8 cellular contexts compared by ENCODE assay signal in the genomic region with DNA sequence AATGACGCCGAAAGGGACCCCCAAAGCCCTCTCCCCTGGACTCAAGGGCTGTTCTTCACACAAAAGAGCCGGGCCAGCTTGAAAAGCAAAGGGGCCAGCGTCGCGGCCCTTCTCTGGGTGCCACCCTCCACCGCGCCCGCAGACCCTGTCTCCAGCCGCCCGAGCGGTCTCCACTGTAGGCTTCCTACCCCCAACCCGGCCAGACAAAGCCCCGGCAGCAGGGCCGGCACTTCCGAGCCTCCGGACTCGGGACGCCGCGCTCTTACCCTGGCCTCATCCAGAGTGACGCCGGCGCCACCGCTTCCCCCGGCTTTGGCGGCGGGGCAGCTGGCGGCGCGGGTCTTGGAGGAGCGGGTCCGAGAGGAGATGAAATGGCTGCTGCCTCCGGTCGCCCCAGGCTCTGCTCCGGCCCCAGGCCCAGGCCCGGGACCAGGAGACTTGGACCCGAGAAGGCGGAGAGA. TPM values are rescaled to one million over a fixed set of nuclear protein-coding genes. Genes with fewer than 3 reads are reported as not detected.
DNase-seq lines count a peak whose midpoint lies in the region; ATAC-seq and TF ChIP-seq lines count a peak whose summit lies in the region.

No MANE protein-coding gene starts in this region.

- POLR2A ChIA-PET in PC-3 (lab: Charles Lee; ENCODE audit: unreplicated experiment): interaction anchor here (0.9 to 1.8 kb wide), 3 partner anchors 123 to 158 kb away, joined by 5 to 15 read pairs (median 13); a partner anchor contains a TSS

- H3K9me2 ChIP-seq in PC-3 (replicated peaks; ENCODE audit: low read length): no peaks in the 10 kb centered on the region

- ATAC-seq in HG02870 (IDR thresholded peaks at IDR 0.05; ENCODE audit: unreplicated experiment) (peak; percentile 22), PC-3 (peak; percentile 36)

- H3F3A ChIP-seq in PC-3 (ENCODE audit: low read length, unreplicated experiment): no peaks in the 10 kb centered on the region

- CTCF ChIA-PET in PC-3 (lab: Charles Lee): interaction anchor here (0.6 to 3.9 kb wide), 10 partner anchors 14 to 1162 kb away, joined by 4 to 39 read pairs (median 6); a partner anchor contains a TSS

- H3K9me3 ChIP-seq in PC-3 (ENCODE audit: low read length) (no peaks in the 10 kb centered on the region), iPS-15b (ENCODE audit: control insufficient read depth, insufficient read depth, low read length) (no peaks in the 10 kb centered on the region), skeletal muscle satellite cell (replicated peaks; ENCODE audit: low read length) (no peaks in the 10 kb centered on the region)

- H3K9ac ChIP-seq in PC-3 (ENCODE audit: low read length) (peak overlapping the region; percentile 91), iPS-15b (ENCODE audit: low read depth, low read length) (peak overlapping the region; percentile 94), skeletal muscle satellite cell (ENCODE audit: low read depth, low read length) (peak overlapping the region; percentile 95)

- BruUV-seq in PC-3 (replicated peaks; lab: Mats Ljungman, UMichigan): no TSS peak

- peaks cover 22% of the 10 kb centered on the region for H3K4me1 ChIP-seq in PC-3 (ENCODE audit: insufficient read depth, low read length)
- peaks cover 2% of the 10 kb centered on the region for H3K4me1 ChIP-seq in iPS-15b (ENCODE audit: control insufficient read depth, insufficient read depth, low read length)
- peaks cover 8% of the 10 kb centered on the region for H3K4me1 ChIP-seq in skeletal muscle satellite cell (ENCODE audit: control insufficient read depth, insufficient read depth, low read length)

- H2AFZ ChIP-seq in PC-3 (ENCODE audit: low read length): peak overlapping the region; percentile 95

- no peaks in the 10 kb centered on the region for H3K27me3 ChIP-seq in PC-3 (ENCODE audit: low read length)
- H3K27me3 ChIP-seq in iPS-15b (ENCODE audit: control insufficient read depth, insufficient read depth, low read length): no peaks in the 10 kb centered on the region
- no peaks in the 10 kb centered on the region for H3K27me3 ChIP-seq in skeletal muscle satellite cell (ENCODE audit: control insufficient read depth, insufficient read depth, low read length)

- DNase-seq in NK-92 treated with Interleukin-12 subunit alpha and Interleukin-12 subunit beta, amount 100 ng/mL, for 24 hours (lab: John Stamatoyannopoulos, UW): peak; percentile 43
- DNase-seq in NK-92 (lab: John Stamatoyannopoulos, UW; ENCODE audit: unreplicated experiment) (no peak), PC-3 (no peak), CD1c-positive myeloid dendritic cell (ENCODE audit: extremely low spot score) (no peak)

- intact Hi-C loops in PC-3 (cut with micrococcal nuclease): no loop called here

- WGBS in adipose tissue, 3 donors: 0 to 1% (median 1%) methylated on average over 35 to 39 of the region's 39 CpGs

- H3K4me3 ChIP-seq in PC-3 (ENCODE audit: low read length) (peak overlapping the region; percentile 89), iPS-15b (ENCODE audit: low read depth, low read length) (peak overlapping the region; percentile 87), skeletal muscle satellite cell (ENCODE audit: low read length) (peak overlapping the region; percentile 80)

- H3K36me3 ChIP-seq in PC-3 (ENCODE audit: low read depth, low read length) (no peaks in the 10 kb centered on the region), iPS-15b (ENCODE audit: control insufficient read depth, insufficient read depth, low read length) (peaks cover 2% of the 10 kb centered on the region), skeletal muscle satellite cell (ENCODE audit: insufficient read depth, low read length) (no peaks in the 10 kb centered on the region)

- H3K27ac ChIP-seq in PC-3 (ENCODE audit: low read length) (peak overlapping the region; percentile 75), adipose tissue (ENCODE audit: low read depth, low read length) (peak overlapping the region; percentile 99)

- peak overlapping the region; percentile 98 for H3K4me2 ChIP-seq in PC-3 (ENCODE audit: low read length)
- peak overlapping the region; percentile 85 for H3K4me2 ChIP-seq in skeletal muscle satellite cell (ENCODE audit: low read length)

- 0 out of 2 replicates have a peak, but pooled peaks cover 7% of the 10 kb centered on the region for H4K20me1 ChIP-seq in PC-3 (ENCODE audit: low read length)

- TF ChIP-seq CTCF in PC-3 (conservative IDR thresholded peaks at IDR 0.05; ENCODE audit: low read depth, low read length): no peak

- H3K79me2 ChIP-seq in PC-3 (ENCODE audit: low read length): peaks cover 74% of the 10 kb centered on the region

RNA-seq across cellular contexts. Expression of a gene that starts 0.6 kb away (rescaled TPM):
- 8.6 TPM in 2 replicates for total RNA-seq in PC-3 (2014; rRNA removed)
- polyA plus RNA-seq in adipose tissue: 1 to 10 TPM; 2.0 to 3.9 (median 3.2) TPM
- total RNA-seq in skeletal muscle satellite cell (2012; rRNA removed): 8.3 and 10.6 TPM in 2 replicates

RNA-seq across cellular contexts. Expression of a gene that starts 13.9 kb away (rescaled TPM):
- total RNA-seq in PC-3 (2014; rRNA removed): 14.2 and 15.4 TPM in 2 replicates
- 10 to 100 TPM in 1 of 3 donors, 1 to 10 TPM in 2; 2.8 to 15.1 (median 7.7) TPM for polyA plus RNA-seq in adipose tissue
- total RNA-seq in skeletal muscle satellite cell (2012; rRNA removed): 6.6 and 9.1 TPM in 2 replicates
